ENCODE assay signal across 8 cellular contexts in genomic region chr1:27536767-27537166, GRCh38. TPM values are rescaled to one million over a fixed set of nuclear protein-coding genes. Genes with fewer than 3 reads are reported as not detected.
A peak's percentile ranks its signal among the peaks of the same experiment; 100 is the strongest.
DNase-seq lines count a peak whose midpoint lies in the region; ATAC-seq, FAIRE-seq and TF ChIP-seq lines count a peak whose summit lies in the region.

No MANE protein-coding gene starts in this region.

- H3K4me1 ChIP-seq in trophoblast cell (ENCODE audit: control insufficient read depth in 1 of 2, insufficient read depth in 2 of 2, low read length in 2 of 2), result peaks cover 34 to 37% of the 10 kb centered on the region in 2 experiments

- H3K27ac ChIP-seq in trophoblast cell (ENCODE audit: low read depth, low read length), result peak overlapping the region; percentile 75

- peak overlapping the region; percentile 53 for H3K18ac ChIP-seq in trophoblast cell (ENCODE audit: low read length)

- H3K27ac Mint-ChIP-seq in immature natural killer cell, result peak overlapping the region in 1 of 6 donors; percentile 21

- no peak for ATAC-seq in GM19455 (IDR thresholded peaks at IDR 0.05; ENCODE audit: unreplicated experiment)

- no peak for TF ChIP-seq CTCF in foreskin fibroblast (IDR thresholded peaks at IDR 0.05; ENCODE audit: low read depth, low read length)

- H3K36me3 ChIP-seq in trophoblast cell (ENCODE audit: control insufficient read depth in 1 of 2, insufficient read depth in 2 of 2, low read length in 2 of 2), result peaks cover 44 to 49% of the 10 kb centered on the region in 2 experiments

- peak overlapping the region; percentile 29 for H4K91ac ChIP-seq in trophoblast cell (ENCODE audit: low read depth, low read length)

- H3K4me1 Mint-ChIP-seq in immature natural killer cell, result peaks cover 8 to 20% of the 10 kb centered on the region in 2 donors

- H3K9ac ChIP-seq in trophoblast cell (ENCODE audit: low read length), result no peak overlapping the region

- no peak overlapping the region for H2BK5ac ChIP-seq in trophoblast cell (ENCODE audit: low read depth, low read length, poor library complexity)

- no peak overlapping the region for H2AFZ ChIP-seq in trophoblast cell (ENCODE audit: insufficient read depth, low read length, poor library complexity)

- H3K4ac ChIP-seq in trophoblast cell (ENCODE audit: low read depth, low read length), result no peak overlapping the region

- H4K12ac ChIP-seq in trophoblast cell (ENCODE audit: low read depth, low read length), result no peak overlapping the region

- H3K4me3 ChIP-seq in foreskin fibroblast (ENCODE audit: low read depth in 1 of 2, low read length in 2 of 2) (no peak overlapping the region), trophoblast cell (ENCODE audit: low read depth, low read length) (no peak overlapping the region)

- H2BK12ac ChIP-seq in trophoblast cell (ENCODE audit: low read length), result no peak overlapping the region

- H3K36me3 Mint-ChIP-seq in immature natural killer cell, result peaks cover 9 to 15% (median 12%) of the 10 kb centered on the region in 3 donors

- H3K14ac ChIP-seq in trophoblast cell (ENCODE audit: low read length), result peak overlapping the region; percentile 2

- H3K79me2 ChIP-seq in trophoblast cell (ENCODE audit: control insufficient read depth, insufficient read depth, low read length, poor library complexity), result peaks cover 5% of the 10 kb centered on the region

- H3K4me2 ChIP-seq in trophoblast cell (ENCODE audit: low read length), result peak overlapping the region; percentile 32

- H3K23ac ChIP-seq in trophoblast cell (ENCODE audit: low read length), result no peak overlapping the region

- WGBS in trophoblast cell (ENCODE audit: extremely low coverage, insufficient coverage, insufficient read length), result no CpG with 5 or more reads among the region's 11 CpGs

- H3K79me1 ChIP-seq in trophoblast cell (ENCODE audit: low read length), result peaks cover 21% of the 10 kb centered on the region

- no peaks in the 10 kb centered on the region for H3K9me3 Mint-ChIP-seq in immature natural killer cell

- H2AK5ac ChIP-seq in trophoblast cell (ENCODE audit: low read length), result no peak overlapping the region

- H4K8ac ChIP-seq in trophoblast cell (ENCODE audit: low read depth, low read length), result peak overlapping the region; percentile 18

- H3K9me3 ChIP-seq in trophoblast cell (ENCODE audit: insufficient read depth, low read depth, low read length), result no peaks in the 10 kb centered on the region

- H3K27me3 Mint-ChIP-seq in immature natural killer cell (ENCODE audit: low read depth in 3 of 3), result peaks cover 0 to 7% (median 0%) of the 10 kb centered on the region in 3 donors

- H3K27me3 ChIP-seq in trophoblast cell (ENCODE audit: insufficient read depth, low read length), result no peaks in the 10 kb centered on the region

- FAIRE-seq in GM19239 (lab: Jason Lieb, UNC), result no peak

- peak overlapping the region; percentile 2 for H2BK120ac ChIP-seq in trophoblast cell (ENCODE audit: insufficient read depth, low read length, poor library complexity)

- DNase-seq in Daoy (ENCODE audit: low read depth) (peak; percentile 94), RPMI7951 (ENCODE audit: low read depth) (peak; percentile 90), foreskin fibroblast (peak; percentile 63 to 87), trophoblast cell (no peak), SW480 (ENCODE audit: low spot score) (no peak), GM19239 (ENCODE audit: insufficient read length, low spot score) (no peak), immature natural killer cell (no peak)

- no peak overlapping the region for H3K4me3 Mint-ChIP-seq in immature natural killer cell

RNA-seq across cellular contexts. Expression of gene WASF2, which starts 46.8 kb away (rescaled TPM):
- total RNA-seq in Daoy (2014; rRNA removed; shearing (Covaris generic)), result 11.1 and 12.3 TPM in 2 replicates
- 15.1 and 16.3 TPM in 2 replicates for total RNA-seq in RPMI7951 (2014; rRNA removed; shearing (Covaris generic))
- polyA plus RNA-seq in trophoblast cell (2013), result 54.5 and 57.3 TPM in 2 replicates
- polyA plus RNA-seq in immature natural killer cell, result 10 to 100 TPM; 36.6 to 90.0 (median 39.5) TPM

Comparison
In these comparisons a context has a peak if more than half of its experiments do, and no peak if none do; other contexts are left out.
1. DNase-seq: peak in Daoy (single experiment), RPMI7951 (single experiment) and foreskin fibroblast (2 of 2); none in trophoblast cell (0 of 2), SW480 (single experiment), GM19239 (single experiment) and immature natural killer cell (0 of 3).